12 cellular contexts compared by ENCODE assay signal in the genomic region with DNA sequence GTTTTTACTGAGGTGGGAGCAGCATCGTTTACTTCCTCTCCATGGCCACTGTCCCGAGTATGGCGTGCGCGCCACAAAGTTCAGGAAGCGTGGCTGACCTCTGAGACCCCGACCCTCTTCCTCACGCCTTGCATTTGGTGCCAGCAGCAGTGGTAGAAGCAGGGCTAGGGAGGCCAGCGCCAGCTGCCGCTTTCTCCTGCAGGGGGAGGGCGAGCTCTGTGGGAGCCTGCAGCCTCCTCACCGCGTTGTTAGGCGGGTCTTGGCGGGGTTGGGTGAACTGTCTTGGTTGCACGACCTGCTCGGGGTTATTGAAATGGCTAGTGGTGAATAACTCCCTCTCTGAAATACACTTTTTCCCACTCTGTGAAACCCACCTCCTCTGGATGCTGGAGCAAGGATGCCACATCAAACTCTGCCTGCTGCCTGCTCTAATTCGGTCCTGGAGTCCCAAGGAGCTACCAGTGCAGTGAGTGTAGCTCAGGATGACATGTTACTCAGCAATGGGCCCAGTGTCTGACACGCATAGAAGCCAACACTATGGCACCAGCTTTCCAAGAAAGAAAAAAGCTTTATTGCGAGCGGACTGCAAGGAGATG. TPM values are rescaled to one million over a fixed set of nuclear protein-coding genes. Genes with fewer than 3 reads are reported as not detected.
DNase-seq lines count a peak whose midpoint lies in the region; ATAC-seq and TF ChIP-seq lines count a peak whose summit lies in the region.
"Had no signal": no experiment of that assay in that cellular context is flagged by ENCODE, and none has a peak within 500 bp of the region (broad histone marks: within the 10 kb centered on the region; RNA-seq: fewer than 3 reads in every experiment).

No MANE protein-coding gene starts in this region.

- H3K27me3 ChIP-seq in DOHH2 (ENCODE audit: control insufficient read depth, low read length): no peaks in the 10 kb centered on the region

- TF ChIP-seq CTCF in AG09319 (IDR thresholded peaks at IDR 0.05; ENCODE audit: low read depth, low read length) (peak; percentile 14), DOHH2 (IDR thresholded peaks at IDR 0.05; ENCODE audit: low read depth, low read length, poor library complexity, severe bottlenecking) (peak; percentile 19), fibroblast of the aortic adventitia (IDR thresholded peaks at IDR 0.05; ENCODE audit: insufficient read depth, low read length) (peak; percentile 18)

- H3K9me2 ChIP-seq in DOHH2 (replicated peaks; ENCODE audit: control insufficient read depth, low read length): no peaks in the 10 kb centered on the region

- no peak for DNase-seq in AG09319 (ENCODE audit: extremely low read depth, low read depth)
- DNase-seq in UCSD-AML1 (lab: John Stamatoyannopoulos, UW; ENCODE audit: unreplicated experiment): peak; percentile 61
- DNase-seq in fibroblast of the aortic adventitia (ENCODE audit: low read depth): no peak
- no peak for DNase-seq in OCI-M2 (lab: John Stamatoyannopoulos, UW; ENCODE audit: unreplicated experiment)
- DNase-seq: NCI-H187 had no signal

- ATAC-seq in GM21529 (IDR thresholded peaks at IDR 0.05; ENCODE audit: unreplicated experiment): no peak
- no peak for ATAC-seq in GM18502 (IDR thresholded peaks at IDR 0.05; ENCODE audit: poor library complexity, unreplicated experiment)
- no peak for ATAC-seq in GM18861 (IDR thresholded peaks at IDR 0.05; ENCODE audit: unreplicated experiment)

- no peaks in the 10 kb centered on the region for H3K79me2 ChIP-seq in DOHH2 (ENCODE audit: control insufficient read depth, low read length)

- H3F3A ChIP-seq in DOHH2 (ENCODE audit: control insufficient read depth, insufficient read depth): peaks cover 2% of the 10 kb centered on the region; the same call in 1 of the 2 replicates

- no peak overlapping the region for H3K27ac ChIP-seq in DOHH2 (ENCODE audit: low read depth, low read length)
- H3K27ac ChIP-seq: epithelial cell of prostate, skin epidermis had no signal

- peaks cover 7% of the 10 kb centered on the region; the same call in 1 of the 2 replicates for H3K4me1 ChIP-seq in DOHH2 (ENCODE audit: control insufficient read depth, low read length)

- no peaks in the 10 kb centered on the region for H3K36me3 ChIP-seq in DOHH2 (ENCODE audit: control insufficient read depth, low read length)

- no peak overlapping the region for H3K4me2 ChIP-seq in DOHH2 (ENCODE audit: low read length)

- H3K9me3 ChIP-seq in DOHH2 (ENCODE audit: control insufficient read depth, insufficient read depth, low read length): no peaks in the 10 kb centered on the region

- no peak overlapping the region for H3K4me3 ChIP-seq in DOHH2 (ENCODE audit: low read length)
- no peak overlapping the region for H3K4me3 ChIP-seq in fibroblast of the aortic adventitia (ENCODE audit: low read depth, low read length)
- H3K4me3 ChIP-seq: skin epidermis had no signal

- H4K20me1 ChIP-seq in DOHH2 (ENCODE audit: control insufficient read depth, insufficient read depth, low read depth, low read length): no peaks in the 10 kb centered on the region

RNA-seq across cellular contexts. Expression of a gene that starts 22.3 kb away (rescaled TPM):
- 0.45 and 4.5 TPM in 2 replicates for total RNA-seq in fibroblast of the aortic adventitia (ENCODE audit: low replicate concordance)

RNA-seq across cellular contexts. Expression of a gene that starts 36.4 kb away (rescaled TPM):
- not detected in 2 replicates for total RNA-seq in fibroblast of the aortic adventitia (ENCODE audit: low replicate concordance)
- total RNA-seq: lung microvascular endothelial cell had no signal

RNA-seq across cellular contexts. Expression of a gene that starts 58.6 kb away (rescaled TPM):
- 1.2 and 4.2 TPM in 2 replicates for total RNA-seq in fibroblast of the aortic adventitia (ENCODE audit: low replicate concordance)
